Comparison of ENCODE assay signal across 2 cellular contexts in the genomic region with DNA sequence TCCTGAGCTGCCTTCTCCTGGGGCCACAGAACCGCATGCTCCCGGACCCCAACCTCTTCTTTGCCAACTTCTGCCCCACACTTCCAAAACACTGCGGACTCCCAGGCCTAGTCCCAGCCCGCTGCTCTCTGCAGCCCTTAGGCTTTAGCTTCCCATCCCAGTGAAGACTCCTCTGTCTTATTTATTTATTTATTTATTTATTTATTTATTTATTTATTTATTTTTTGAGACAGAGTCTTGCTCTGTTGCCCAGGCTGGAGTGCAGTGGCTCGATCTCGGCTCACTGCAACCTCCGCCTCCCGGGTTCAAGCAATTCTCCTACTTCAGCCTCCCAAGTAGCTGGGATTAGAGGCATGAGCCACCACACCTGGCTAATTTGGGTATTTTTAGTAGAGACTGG. TPM values are rescaled to one million over a fixed set of nuclear protein-coding genes. Genes with fewer than 3 reads are reported as not detected.
"Had no signal": no experiment of that assay in that cellular context is flagged by ENCODE, and none has a peak within 500 bp of the region (broad histone marks: within the 10 kb centered on the region; RNA-seq: fewer than 3 reads in every experiment).

No MANE protein-coding gene starts in this region.

RNA-seq across cellular contexts. Expression of a gene that starts 21.6 kb away (rescaled TPM):
- total RNA-seq: temporal lobe, vagina had no signal
